ENCODE assay signal across 22 cellular contexts in the genomic region with DNA sequence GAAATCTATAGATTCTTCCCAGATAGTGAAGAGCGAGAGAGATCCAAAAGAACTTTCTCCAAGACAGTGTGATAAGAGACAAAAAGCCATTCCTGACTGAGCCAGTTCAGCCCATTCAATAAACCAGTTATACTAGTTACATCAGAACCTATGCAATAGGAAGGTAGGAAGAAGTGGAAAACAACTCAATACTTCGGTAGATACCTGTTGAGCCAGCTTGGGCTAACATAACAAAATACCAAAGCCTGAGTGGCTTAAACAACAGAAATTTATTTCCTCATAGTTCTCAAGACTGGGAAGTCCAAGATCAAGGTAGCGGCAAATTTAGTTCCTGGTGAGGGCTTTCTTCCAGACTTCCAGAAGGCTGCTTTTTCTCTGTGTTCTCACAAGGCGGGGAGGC.
"Had no signal": no experiment of that assay in that cellular context is flagged by ENCODE, and none has a peak within 500 bp of the region (broad histone marks: within the 10 kb centered on the region; RNA-seq: fewer than 3 reads in every experiment).

No MANE protein-coding gene starts in this region.

- DNase-seq: dermis blood vessel endothelial cell; effector memory CD4-positive, alpha-beta T cell; foreskin fibroblast; heart right ventricle; hippocampal formation; left cardiac atrium; left lung; naive thymus-derived CD8-positive, alpha-beta T cell; nephron progenitor cell; nucleus accumbens; stimulated activated CD4-positive, alpha-beta T cell treated with anti-CD3 and anti-CD28 coated beads, Interleukin-12 subunit alpha, Interleukin-12 subunit beta, amount 100 ng/mL, for 4 hours; stimulated activated CD4-positive, alpha-beta T cell treated with anti-CD3 and anti-CD28 coated beads, Interleukin-2, amount 100 ng/mL, for 24 hours; stimulated activated CD4-positive, alpha-beta T cell treated with anti-CD3 and anti-CD28 coated beads, Interleukin-4, amount 100 ng/mL, for 24 hours; stimulated activated naive CD4-positive, alpha-beta T cell treated with Interleukin-2 at 50 U/mL for 16 hours; stomach; thyroid gland; upper lobe of left lung had no signal

- H3K4me3 ChIP-seq: coronary artery, gastroesophageal sphincter, heart right ventricle, left lung, prostate gland, right atrium auricular region, smooth muscle cell, stomach, thyroid gland, upper lobe of left lung had no signal

- H3K27ac ChIP-seq: coronary artery, gastroesophageal sphincter, heart right ventricle, left lung, prostate gland, right atrium auricular region, stomach, thyroid gland, upper lobe of left lung had no signal

- H3K36me3 ChIP-seq: gastroesophageal sphincter, heart right ventricle, left lung, prostate gland, right atrium auricular region, stomach, thyroid gland, upper lobe of left lung had no signal

- H3K27me3 ChIP-seq: gastroesophageal sphincter, heart right ventricle, left lung, right atrium auricular region, stomach, thyroid gland, upper lobe of left lung had no signal

- H3K9me3 ChIP-seq: prostate gland, thyroid gland, upper lobe of left lung had no signal

- H3K4me2 ChIP-seq: smooth muscle cell had no signal

- H3K4me1 ChIP-seq: gastroesophageal sphincter, heart right ventricle, left lung, prostate gland, right atrium auricular region, stomach, thyroid gland, upper lobe of left lung had no signal
